In the genomic region with DNA sequence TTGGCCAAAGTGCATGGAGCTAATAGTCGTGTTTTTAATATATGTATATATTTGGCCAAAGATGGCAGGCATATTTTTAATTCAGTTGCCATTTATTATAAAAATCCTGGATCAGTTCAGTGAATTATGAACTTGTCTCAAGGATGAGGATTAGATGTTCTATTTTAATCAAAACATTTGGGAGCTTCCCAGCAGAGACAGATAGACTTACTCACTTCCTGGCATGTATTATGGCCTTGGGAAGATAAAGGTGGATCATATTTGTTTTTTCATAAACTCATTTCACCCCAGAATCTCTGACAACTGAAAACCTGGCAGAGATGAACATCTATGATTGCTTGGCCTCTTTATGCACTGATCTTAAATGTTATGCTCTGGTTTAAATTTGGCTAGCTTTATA, we compare ENCODE assay signal across 19 cellular contexts.
DNase-seq lines count a peak whose midpoint lies in the region; TF ChIP-seq lines count a peak whose summit lies in the region.
"Had no signal": no experiment of that assay in that cellular context is flagged by ENCODE, and none has a peak within 500 bp of the region (broad histone marks: within the 10 kb centered on the region; RNA-seq: fewer than 3 reads in every experiment).

No MANE protein-coding gene starts in this region.

- TF ChIP-seq CTCF in choroid plexus epithelial cell (conservative IDR thresholded peaks at IDR 0.05; ENCODE audit: low read depth, low read length) = no peak

- DNase-seq in A172 (ENCODE audit: low spot score) (peak; percentile 5), LHCN-M2 (ENCODE audit: low read depth) (peak; percentile 60), choroid plexus epithelial cell (ENCODE audit: low read depth) (peak; percentile 10), iris pigment epithelial cell (ENCODE audit: low read depth) (peak; percentile 69), DMS153 treated with DMSO at 0.1 percent for 48 hours (lab: John Stamatoyannopoulos, UW; ENCODE audit: unreplicated experiment) (no peak), midbrain (lab: John Stamatoyannopoulos, UW) (no peak), SIG-M5 treated with dmso at 0.1 percent for 504 hours (lab: John Stamatoyannopoulos, UW; ENCODE audit: unreplicated experiment) (no peak)
- DNase-seq: ACHN; BE2C; C1 segment of cervical spinal cord; CD4-positive, CD25-positive, alpha-beta regulatory T cell; CD8-positive, alpha-beta memory T cell; COR-L47; DMS 273 treated with DMSO at 0.1 percent for 48 hours; GDM1; GOT3; H7; HFFc6; IMR-90 had no signal

- H3K4me3 ChIP-seq in choroid plexus epithelial cell (ENCODE audit: low read depth, low read length) = no peak overlapping the region

Comparison
In these comparisons a context has a peak if more than half of its experiments do, and no peak if none do; other contexts are left out.
1. DNase-seq: peak in A172 (single experiment), LHCN-M2 (single experiment), choroid plexus epithelial cell (single experiment) and iris pigment epithelial cell (single experiment); none in DMS153 treated with DMSO at 0.1 percent for 48 hours (single experiment), midbrain (single experiment) and SIG-M5 treated with dmso at 0.1 percent for 504 hours (single experiment).